Comparison of ENCODE assay signal across 19 cellular contexts in genomic region chr2:132715986-132716385, GRCh38. TPM values are rescaled to one million over a fixed set of nuclear protein-coding genes. Genes with fewer than 3 reads are reported as not detected.
A peak's percentile ranks its signal among the peaks of the same experiment; 100 is the strongest.
DNase-seq lines count a peak whose midpoint lies in the region; ATAC-seq and TF ChIP-seq lines count a peak whose summit lies in the region.
"Had no signal": no experiment of that assay in that cellular context is flagged by ENCODE, and none has a peak within 500 bp of the region (broad histone marks: within the 10 kb centered on the region; RNA-seq: fewer than 3 reads in every experiment).

No MANE protein-coding gene starts in this region.

- no peak overlapping the region for H2AK9ac ChIP-seq in IMR-90 (replicated peaks; ENCODE audit: low read depth, low read length, poor library complexity)

- no peak overlapping the region for H3K9ac ChIP-seq in IMR-90 (ENCODE audit: low read depth, low read length)

- POLR2A ChIA-PET in IMR-90 (lab: Charles Lee; ENCODE audit: unreplicated experiment), result no interaction called here

- WGBS in IMR-90 (ENCODE audit: extremely low coverage in 2 of 2, insufficient read length in 1 of 2), 2 experiments, result no CpG with 5 or more reads among the region's 1 CpG

- H2AK5ac ChIP-seq in IMR-90 (ENCODE audit: low read depth, low read length), result 0 out of 2 replicates have a peak overlapping the region, but pooled peaks have one; percentile 27

- no peak overlapping the region for H3K18ac ChIP-seq in IMR-90 (ENCODE audit: low read depth, low read length)

- H2BK15ac ChIP-seq in IMR-90 (ENCODE audit: low read depth, low read length), result no peak overlapping the region

- H3K79me1 ChIP-seq in IMR-90 (ENCODE audit: low read depth in 1 of 2, low read length in 2 of 2), result no peaks in the 10 kb centered on the region; a peak in 1 of 4 replicates

- peaks cover 16% of the 10 kb centered on the region; the same call in 1 of the 2 replicates for H3K9me1 ChIP-seq in IMR-90 (ENCODE audit: insufficient read depth, low read length)

- TF ChIP-seq RAD21 in IMR-90 (IDR thresholded peaks at IDR 0.05; ENCODE audit: low read length), result no peak

- no peak overlapping the region for H3K4ac ChIP-seq in IMR-90 (ENCODE audit: low read depth, low read length)

- DNase-seq in AG08396 (ENCODE audit: low spot score) (peak; percentile 13), IMR-90 (peak; percentile 32), foreskin keratinocyte (no peak), OCI-M2 (lab: John Stamatoyannopoulos, UW; ENCODE audit: unreplicated experiment) (no peak), NCI-H2107 treated with DMSO at 0.1 percent for 48 hours (lab: John Stamatoyannopoulos, UW; ENCODE audit: unreplicated experiment) (no peak), pons (ENCODE audit: low spot score) (no peak)
- DNase-seq: CD8-positive, alpha-beta T cell; DMS79 treated with DMSO at 0.1 percent for 48 hours; HCEC 1CT; NCI-H187 treated with DMSO at 0.1 percent for 48 hours; NCI-H2171; NCI-H510A; NCI-H82; OCI-M1; T-cell had no signal

- H3K27ac ChIP-seq in IMR-90 (ENCODE audit: insufficient read depth, low read length) (no peak overlapping the region), foreskin keratinocyte (no peak overlapping the region)
- H3K27ac ChIP-seq: SK-N-MC had no signal

- H3K27me3 ChIP-seq in IMR-90 (ENCODE audit: control insufficient read depth, insufficient read depth, low read length) (no peaks in the 10 kb centered on the region), foreskin keratinocyte (no peaks in the 10 kb centered on the region)

- intact Hi-C loops in IMR-90 (cut with micrococcal nuclease), result no loop called here

- no peak overlapping the region for H4K91ac ChIP-seq in IMR-90 (ENCODE audit: insufficient read depth, low read depth, low read length)

- no peak overlapping the region; the same call in 1 of the 2 replicates for H2BK20ac ChIP-seq in IMR-90 (ENCODE audit: low read depth, low read length)

- no peak for TF ChIP-seq CTCF in IMR-90 (conservative IDR thresholded peaks at IDR 0.05; ENCODE audit: low read depth, low read length)
- TF ChIP-seq CTCF in foreskin keratinocyte (conservative IDR thresholded peaks at IDR 0.05), result no peak

- no peaks in the 10 kb centered on the region; the same call in 1 of the 2 replicates for H4K20me1 ChIP-seq in IMR-90 (ENCODE audit: insufficient read depth, low read length)

- no peak overlapping the region for H2AFZ ChIP-seq in IMR-90 (replicated peaks; ENCODE audit: low read length, poor library complexity)

- dilution Hi-C loops in IMR-90 (cut with HindIII; ENCODE audit: low sequenced_read_pairs, unreplicated experiment), result no loop called here

- in situ Hi-C loops in IMR-90 (cut with MboI; ENCODE audit: low sequenced_read_pairs), result no loop called here

- H3K36me3 ChIP-seq in IMR-90 (ENCODE audit: control insufficient read depth, insufficient read depth, low read length), result peaks cover 7% of the 10 kb centered on the region

- H3K56ac ChIP-seq in IMR-90 (ENCODE audit: extremely low read depth, insufficient read depth, low read length), result no peak overlapping the region

- H3K4me3 ChIP-seq in IMR-90 (ENCODE audit: insufficient read depth, low read depth, low read length), result no peak overlapping the region
- H3K4me3 ChIP-seq: SK-N-MC had no signal

- H4K5ac ChIP-seq in IMR-90 (ENCODE audit: low read depth, low read length), result no peak overlapping the region

- H3K9me3 ChIP-seq in IMR-90 (ENCODE audit: control insufficient read depth, insufficient read depth, low read length), result no peaks in the 10 kb centered on the region

- TF ChIP-seq POLR2A in IMR-90 (IDR thresholded peaks at IDR 0.05; ENCODE audit: low read depth, low read length), result no peak

- ATAC-seq in GM18907 (IDR thresholded peaks at IDR 0.05; ENCODE audit: unreplicated experiment) (peak; percentile 20), IMR-90 (ENCODE audit: low read depth) (no peak; the same call in 1 of the 2 replicates), foreskin keratinocyte (peak; percentile 16)
- ATAC-seq: CD8-positive, alpha-beta T cell; HepG2; T-cell had no signal

- no peak overlapping the region for H4K8ac ChIP-seq in IMR-90 (ENCODE audit: low read depth in 2 of 2, low read length in 2 of 2)

- BruUV-seq in IMR-90 (replicated peaks; lab: Mats Ljungman, UMichigan), result no TSS peak

- H3K4me1 ChIP-seq in IMR-90 (ENCODE audit: control insufficient read depth, insufficient read depth, low read length) (no peaks in the 10 kb centered on the region), foreskin keratinocyte (no peaks in the 10 kb centered on the region)

- no peak overlapping the region for H3K4me2 ChIP-seq in IMR-90 (ENCODE audit: low read depth, low read length)

- no peak overlapping the region for H3K14ac ChIP-seq in IMR-90 (replicated peaks; ENCODE audit: low read depth, low read length)

- CTCF ChIA-PET in IMR-90 (lab: Yijun Ruan, JAX), result interaction anchor here (0.6 kb wide), 1 partner anchor 14 kb away, joined by 3 read pairs; no protein-coding TSS in a partner anchor

- no peak overlapping the region for H2BK120ac ChIP-seq in IMR-90 (ENCODE audit: low read depth, low read length)

- H3K23ac ChIP-seq in IMR-90 (ENCODE audit: low read depth, low read length), result no peak overlapping the region

- no peak overlapping the region for H2BK5ac ChIP-seq in IMR-90 (ENCODE audit: low read depth, low read length, poor library complexity, severe bottlenecking)

TF ChIP-seq in IMR-90, 13 proteins besides CTCF, POLR2A, EP300 and RAD21:
- TF ChIP-seq NFE2L2 (IDR thresholded peaks at IDR 0.05; ENCODE audit: low read depth, low read length) (no peak), FOS (IDR thresholded peaks at IDR 0.05; ENCODE audit: low read depth, low read length) (no peak), CEBPB (IDR thresholded peaks at IDR 0.05; ENCODE audit: low read depth, low read length) (no peak), SMC3 (IDR thresholded peaks at IDR 0.05; ENCODE audit: low read depth, low read length) (no peak), ELK1 (IDR thresholded peaks at IDR 0.05; ENCODE audit: borderline replicate concordance, low read depth, low read length) (no peak), RFX5 (IDR thresholded peaks at IDR 0.05; ENCODE audit: low read depth, low read length) (no peak), MAFK (IDR thresholded peaks at IDR 0.05; ENCODE audit: low read depth, low read length) (no peak), CHD1 (IDR thresholded peaks at IDR 0.05; ENCODE audit: low read depth, low read length) (no peak), MAZ (IDR thresholded peaks at IDR 0.05; ENCODE audit: borderline replicate concordance, low read depth, low read length) (no peak), MXI1 (IDR thresholded peaks at IDR 0.05; ENCODE audit: borderline replicate concordance, low read depth, low read length) (no peak), USF2 (IDR thresholded peaks at IDR 0.05; ENCODE audit: low read depth, low read length) (no peak), BHLHE40 (IDR thresholded peaks at IDR 0.05; ENCODE audit: low read depth, low read length) (no peak), RCOR1 (IDR thresholded peaks at IDR 0.05; ENCODE audit: insufficient replicate concordance, low read length) (no peak)

RNA-seq across cellular contexts. Expression of gene LYPD1, which starts 46.0 kb away (rescaled TPM):
- total RNA-seq in IMR-90 (2012; rRNA removed), result 79.7 and 87.6 TPM in 2 replicates
- polyA plus RNA-seq in IMR-90 (2012; rRNA removed), result 66.1 and 66.2 TPM in 2 replicates
- 63.3 and 78.3 TPM in 2 replicates for polyA plus RNA-seq in IMR-90 (2012; cell fraction: cytosol; rRNA removed)
- 22.6 and 25.5 TPM in 2 replicates for polyA plus RNA-seq in IMR-90 (2012; cell fraction: nucleus; rRNA removed; ENCODE audit: low replicate concordance)
- total RNA-seq in foreskin keratinocyte, result not detected in 2 replicates
- polyA plus RNA-seq in foreskin keratinocyte, result 0.03 TPM in 1 of 2 replicates, not detected in the other
- total RNA-seq: B cell; CD8-positive, alpha-beta T cell; HepG2 had no signal
- polyA plus RNA-seq: HepG2 had no signal

Comparison
In these comparisons a context has a peak if more than half of its experiments do, and no peak if none do; other contexts are left out.
1. DNase-seq: peak in AG08396 (single experiment) and IMR-90 (single experiment); none in foreskin keratinocyte (0 of 2), OCI-M2 (single experiment), NCI-H2107 treated with DMSO at 0.1 percent for 48 hours (single experiment) and pons (single experiment).
2. RNA of gene LYPD1, which starts 46.0 kb away (total RNA-seq): 79.7 to 87.6 TPM in IMR-90; not detected in foreskin keratinocyte; every median in the first group is over 10 times any median in the second.